In genomic region chr18:49486617-49486958, GRCh38 we compare ENCODE assay signal across 8 cellular contexts. TPM values are rescaled to one million over a fixed set of nuclear protein-coding genes. Genes with fewer than 3 reads are reported as not detected.
DNase-seq lines count a peak whose midpoint lies in the region; ATAC-seq, FAIRE-seq and TF ChIP-seq lines count a peak whose summit lies in the region.

No MANE protein-coding gene starts in this region.

- H3K79me1 ChIP-seq in neuronal stem cell (ENCODE audit: low read depth, low read length): peaks cover 2% of the 10 kb centered on the region

- peaks cover 46 to 62% (median 53%) of the 10 kb centered on the region in 4 donors for H3K36me3 ChIP-seq in esophagus muscularis mucosa
- peaks cover 15 to 64% of the 10 kb centered on the region in 2 donors for H3K36me3 ChIP-seq in neuronal stem cell (replicated peaks in 1 of 2; ENCODE audit: control insufficient read depth in 2 of 2, insufficient read depth in 2 of 2, low read length in 2 of 2)

- H3K4me2 ChIP-seq in A549: peak overlapping the region; percentile 91
- peak overlapping the region; percentile 58 for H3K4me2 ChIP-seq in neuronal stem cell (ENCODE audit: insufficient read depth, low read length, poor library complexity, severe bottlenecking)

- no peak overlapping the region for H3K18ac ChIP-seq in neuronal stem cell (ENCODE audit: low read length)

- H3K23ac ChIP-seq in neuronal stem cell (ENCODE audit: low read depth, low read length, poor library complexity): no peak overlapping the region

- H3K9me3 ChIP-seq in A549 (no peaks in the 10 kb centered on the region), esophagus muscularis mucosa (no peaks in the 10 kb centered on the region), neuronal stem cell (replicated peaks in 1 of 2; ENCODE audit: control insufficient read depth in 2 of 2, insufficient read depth in 1 of 2, low read depth in 1 of 2, low read length in 2 of 2) (no peaks in the 10 kb centered on the region)

- ATAC-seq in A549 (peak; percentile 37 to 39), SK-N-SH treated with all-trans-retinoic acid at 6 μM for 48 hours (peak; percentile 18), HG02678 (IDR thresholded peaks at IDR 0.05; ENCODE audit: unreplicated experiment) (no peak), HG02642 (IDR thresholded peaks at IDR 0.05; ENCODE audit: poor library complexity, unreplicated experiment) (no peak), HG03442 (IDR thresholded peaks at IDR 0.05; ENCODE audit: unreplicated experiment) (no peak)

- CTCF ChIA-PET in A549 (lab: Yijun Ruan, JAX): interaction anchor here (0.9 to 1.6 kb wide), 3 partner anchors 9 to 372 kb away, joined by 3 to 4 read pairs (median 3); no protein-coding TSS in a partner anchor

- no peak for TF ChIP-seq RAD21 in A549 (conservative IDR thresholded peaks at IDR 0.05 in 1 of 2, IDR thresholded peaks at IDR 0.05 in 1 of 2)

- H3K4me1 ChIP-seq in A549 (peaks cover 37% of the 10 kb centered on the region), esophagus muscularis mucosa (peaks cover 32 to 56% (median 51%) of the 10 kb centered on the region in 4 donors), neuronal stem cell (ENCODE audit: control insufficient read depth in 2 of 2, insufficient read depth in 1 of 2, low read depth in 1 of 2, low read length in 2 of 2) (peaks cover 7 to 17% of the 10 kb centered on the region in 2 donors)

- H4K8ac ChIP-seq in neuronal stem cell (ENCODE audit: low read depth, low read length): no peak overlapping the region

- H2AK5ac ChIP-seq in neuronal stem cell (ENCODE audit: low read depth, low read length): no peak overlapping the region

- TF ChIP-seq CTCF in A549 (IDR thresholded peaks at IDR 0.05) (no peak), esophagus muscularis mucosa (IDR thresholded peaks at IDR 0.05) (no peak)

- no peak overlapping the region for H3K14ac ChIP-seq in neuronal stem cell (ENCODE audit: low read length)

- peak overlapping the region; percentile 90 for H2AFZ ChIP-seq in neuronal stem cell (ENCODE audit: low read length)

- DNase-seq in A549 (ENCODE audit: low read depth in 1 of 2, low spot score in 1 of 2) (no peak), GM19239 (ENCODE audit: insufficient read length, low spot score) (peak; percentile 28), esophagus muscularis mucosa (ENCODE audit: extremely low spot score) (no peak), neuronal stem cell (ENCODE audit: low spot score) (no peak)

- POLR2A ChIA-PET in A549 (lab: Yijun Ruan, JAX): interaction anchor here (0.6 to 2.0 kb wide), 9 partner anchors 8 to 372 kb away, joined by 3 to 14 read pairs (median 6); partner anchors contain the start of gene DYM

- H3K4ac ChIP-seq in neuronal stem cell (ENCODE audit: low read length): no peak overlapping the region

- H3K27me3 ChIP-seq in esophagus muscularis mucosa (no peaks in the 10 kb centered on the region), neuronal stem cell (ENCODE audit: control insufficient read depth in 3 of 3, insufficient read depth in 3 of 3, low read depth in 1 of 3, low read length in 3 of 3) (no peaks in the 10 kb centered on the region)

- no peak overlapping the region for H2BK120ac ChIP-seq in neuronal stem cell (ENCODE audit: low read depth, low read length)

- TF ChIP-seq EP300 in A549 (IDR thresholded peaks at IDR 0.05) (no peak), esophagus muscularis mucosa (IDR thresholded peaks at IDR 0.05) (no peak)

- no peak overlapping the region for H4K91ac ChIP-seq in neuronal stem cell (ENCODE audit: low read depth, low read length, poor library complexity)

- H2BK15ac ChIP-seq in neuronal stem cell (ENCODE audit: low read length): no peak overlapping the region

- intact Hi-C loops in esophagus muscularis mucosa (cut with DNase I): loop anchor here (2.0 kb wide), 1 partner anchor 26 kb away; the partner anchor contains the start of gene DYM

- peak overlapping the region; percentile 62 for H3K4me3 ChIP-seq in A549
- peak overlapping the region; percentile 73 to 91 (median 80) for H3K4me3 ChIP-seq in esophagus muscularis mucosa
- H3K4me3 ChIP-seq in neuronal stem cell (ENCODE audit: low read length in 2 of 2): peak overlapping the region; percentile 67 to 92

- TF ChIP-seq POLR2A in A549 (IDR thresholded peaks at IDR 0.05; ENCODE audit: low read length): no peak
- no peak for TF ChIP-seq POLR2A in esophagus muscularis mucosa (IDR thresholded peaks at IDR 0.05; ENCODE audit: low read depth)

- FAIRE-seq in A549 (lab: Jason Lieb, UNC): no peak
- peak; percentile 47 for FAIRE-seq in GM19239 (lab: Jason Lieb, UNC)

- H2BK12ac ChIP-seq in neuronal stem cell (ENCODE audit: low read length): no peak overlapping the region

- H3K27ac ChIP-seq in A549 (peak overlapping the region; percentile 99), esophagus muscularis mucosa (replicated peaks in 1 of 4) (peak overlapping the region; percentile 92 to 97 (median 96)), neuronal stem cell (replicated peaks; ENCODE audit: low read length) (peak overlapping the region; percentile 78)

- H3K9ac ChIP-seq in neuronal stem cell (ENCODE audit: low read depth, low read length, poor library complexity): no peak overlapping the region

- no peak overlapping the region for H2BK5ac ChIP-seq in neuronal stem cell (ENCODE audit: low read length)

- 2% methylated on average over 9 of the region's 10 CpGs for WGBS in A549 (ENCODE audit: missing lambda C conversion rate)
- WGBS in esophagus muscularis mucosa: 0% methylated on average over 10 of the region's 10 CpGs
- WGBS in neuronal stem cell (ENCODE audit: extremely low coverage in 2 of 2, insufficient read length in 2 of 2, insufficient replicate concordance in 1 of 2), 2 donors: no CpG with 5 or more reads among the region's 10 CpGs

TF ChIP-seq in A549, 52 proteins besides CTCF, POLR2A, EP300 and RAD21 (continues in another document):
- no peak for TF ChIP-seq NFE2L2 (conservative IDR thresholded peaks at IDR 0.05; ENCODE audit: low read length)
- no peak for TF ChIP-seq SREBF2 (IDR thresholded peaks at IDR 0.05)
- TF ChIP-seq NR3C1 (IDR thresholded peaks at IDR 0.05): no peak
- TF ChIP-seq CBX8 (IDR thresholded peaks at IDR 0.05): no peak
- TF ChIP-seq, protein P1, sequence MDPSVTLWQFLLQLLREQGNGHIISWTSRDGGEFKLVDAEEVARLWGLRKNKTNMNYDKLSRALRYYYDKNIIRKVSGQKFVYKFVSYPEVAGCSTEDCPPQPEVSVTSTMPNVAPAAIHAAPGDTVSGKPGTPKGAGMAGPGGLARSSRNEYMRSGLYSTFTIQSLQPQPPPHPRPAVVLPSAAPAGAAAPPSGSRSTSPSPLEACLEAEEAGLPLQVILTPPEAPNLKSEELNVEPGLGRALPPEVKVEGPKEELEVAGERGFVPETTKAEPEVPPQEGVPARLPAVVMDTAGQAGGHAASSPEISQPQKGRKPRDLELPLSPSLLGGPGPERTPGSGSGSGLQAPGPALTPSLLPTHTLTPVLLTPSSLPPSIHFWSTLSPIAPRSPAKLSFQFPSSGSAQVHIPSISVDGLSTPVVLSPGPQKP (IDR thresholded peaks at IDR 0.05; ENCODE audit: low read depth, low read length): no peak
- no peak for TF ChIP-seq FOSB (CRISPR knock-in tag; IDR thresholded peaks at IDR 0.05)
- TF ChIP-seq POLR2AphosphoS2 (conservative IDR thresholded peaks at IDR 0.05; ENCODE audit: low read length): no peak

TF ChIP-seq in SK-N-SH treated with all-trans-retinoic acid at 6 μM for 48 hours, 23 proteins besides CTCF, POLR2A, EP300 and RAD21 (continues in another document):
- TF ChIP-seq PATZ1 (CRISPR knock-in tag; IDR thresholded peaks at IDR 0.05; ENCODE audit: borderline replicate concordance) (no peak), RARB (CRISPR knock-in tag; IDR thresholded peaks at IDR 0.05) (no peak), GLIS3 (CRISPR knock-in tag; IDR thresholded peaks at IDR 0.05) (no peak), PPARA (CRISPR knock-in tag; IDR thresholded peaks at IDR 0.05; ENCODE audit: borderline replicate concordance) (no peak)

RNA-seq across cellular contexts. Expression of gene C18orf32, which starts 0.4 kb away (rescaled TPM):
- polyA plus RNA-seq in A549 (2011; rRNA removed) (35.3 and 59.1 TPM in 2 replicates), A549 (2017; fragmentation: RNase III; extraction: RNeasy Plus Mini Kit Qiagen cat#74134 plus additional on column Dnase treatment) (12.7 to 14.5 TPM (median 13.1 TPM) in 3 replicates)
- polyA plus RNA-seq in A549 (2012; cell fraction: cytosol; rRNA removed): 12.5 and 14.0 TPM in 2 replicates
- polyA plus RNA-seq in A549 (2012; cell fraction: nucleus; rRNA removed): 3.8 and 5.1 TPM in 2 replicates
- 2.4 and 2.8 TPM in 2 replicates for polyA minus RNA-seq in A549 (2011; rRNA and poly(A)+ RNA removed)
- total RNA-seq in esophagus muscularis mucosa: 10 to 100 TPM; 39.6 to 61.5 (median 55.2) TPM
- 77.9 TPM for polyA plus RNA-seq in neuronal stem cell (2013, experiment 1 of 2)
- polyA plus RNA-seq in neuronal stem cell (2013, experiment 2 of 2): 78.9 TPM

RNA-seq across cellular contexts. Expression of gene RPL17, which starts 5.7 kb away (rescaled TPM):
- 2,609 and 3,410 TPM in 2 replicates for polyA plus RNA-seq in A549 (2011; rRNA removed)
- 2,174 and 2,488 TPM in 2 replicates for polyA plus RNA-seq in A549 (2012; cell fraction: cytosol; rRNA removed)
- 515 and 883 TPM in 2 replicates for polyA plus RNA-seq in A549 (2012; cell fraction: nucleus; rRNA removed)
- 2,202 to 2,477 TPM (median 2,230 TPM) in 3 replicates for polyA plus RNA-seq in A549 (2017; fragmentation: RNase III; extraction: RNeasy Plus Mini Kit Qiagen cat#74134 plus additional on column Dnase treatment)
- 448 and 454 TPM in 2 replicates for polyA minus RNA-seq in A549 (2011; rRNA and poly(A)+ RNA removed)
- total RNA-seq in esophagus muscularis mucosa: 1,000 to 10,000 TPM; 1,026 to 2,712 (median 2,009) TPM
- 5,551 TPM for polyA plus RNA-seq in neuronal stem cell (2013, experiment 1 of 2)
- 5,737 TPM for polyA plus RNA-seq in neuronal stem cell (2013, experiment 2 of 2)

RNA-seq across cellular contexts. Expression of gene DYM, which starts 26.1 kb away (rescaled TPM):
- 47.5 and 52.2 TPM in 2 replicates for polyA plus RNA-seq in A549 (2011; rRNA removed)
- polyA plus RNA-seq in A549 (2012; cell fraction: cytosol; rRNA removed): 6.6 and 8.5 TPM in 2 replicates
- 4.8 and 7.0 TPM in 2 replicates for polyA plus RNA-seq in A549 (2012; cell fraction: nucleus; rRNA removed)
- 9.6 to 11.7 TPM (median 10.6 TPM) in 3 replicates for polyA plus RNA-seq in A549 (2017; fragmentation: RNase III; extraction: RNeasy Plus Mini Kit Qiagen cat#74134 plus additional on column Dnase treatment)
- polyA minus RNA-seq in A549 (2011; rRNA and poly(A)+ RNA removed): 60.9 and 71.5 TPM in 2 replicates
- total RNA-seq in esophagus muscularis mucosa: 10 to 100 TPM; 50.3 to 72.8 (median 67.0) TPM
- polyA plus RNA-seq in neuronal stem cell (2013, experiment 1 of 2): 46.2 TPM
- 49.2 TPM for polyA plus RNA-seq in neuronal stem cell (2013, experiment 2 of 2)

Comparison
In these comparisons a context has a peak if more than half of its experiments do, and no peak if none do; other contexts are left out.
1. ATAC-seq: peak in A549 (2 of 2) and SK-N-SH treated with all-trans-retinoic acid at 6 μM for 48 hours (single experiment); none in HG02678 (single experiment), HG02642 (single experiment) and HG03442 (single experiment).
2. Peak in every context shown above with its lines, with median percentiles within 50 percentile points of each other: H3K27ac ChIP-seq and H3K4me3 ChIP-seq.